Comparison of ENCODE assay signal across 9 cellular contexts in genomic region chr17:41972571-41973411, GRCh38. TPM values are rescaled to one million over a fixed set of nuclear protein-coding genes. Genes with fewer than 3 reads are reported as not detected.
DNase-seq lines count a peak whose midpoint lies in the region; ATAC-seq, FAIRE-seq and TF ChIP-seq lines count a peak whose summit lies in the region.
"Had no signal": no experiment of that assay in that cellular context is flagged by ENCODE, and none has a peak within 500 bp of the region (broad histone marks: within the 10 kb centered on the region; RNA-seq: fewer than 3 reads in every experiment).

No MANE protein-coding gene starts in this region.

- intact Hi-C loops in GM12878 (cut with micrococcal nuclease; ENCODE audit: unreplicated experiment): no loop called here

- H3K9me3 Mint-ChIP-seq in memory B cell: no peaks in the 10 kb centered on the region

- POLR2A ChIA-PET in GM12878 (lab: Charles Lee): interaction anchor here (0.6 to 1.7 kb wide), 2 partner anchors 45 to 301 kb away, joined by 4 to 9 read pairs; partner anchors contain the start of gene DNAJC7

- H3K4me1 Mint-ChIP-seq in memory B cell: peaks cover 38% of the 10 kb centered on the region

- H4K20me1 ChIP-seq in BLaER1 treated with 17β-estradiol and CSF1 and Interleukin-3, amounts not matched to agents 10 nM and 100 nM: peaks cover 79 to 100% (median 98%) of the 10 kb centered on the region in 11 experiments
- H4K20me1 ChIP-seq in GM12878 (ENCODE audit: control insufficient read depth, insufficient read depth): no peaks in the 10 kb centered on the region

- CTCF ChIA-PET in GM12878 (lab: Yijun Ruan, JAX): interaction anchor here (1.4 to 3.2 kb wide), 5 partner anchors 10 to 92 kb away, joined by 4 to 13 read pairs (median 8); partner anchors contain the start of genes DNAJC7 and NKIRAS2

- ATAC-seq in HG03196 (IDR thresholded peaks at IDR 0.05; ENCODE audit: unreplicated experiment) (peak; percentile 42), GM12878 (peak; percentile 86), memory B cell (ENCODE audit: low read depth) (peak; percentile 95), HG03442 (IDR thresholded peaks at IDR 0.05; ENCODE audit: unreplicated experiment) (no peak), HG03039 (IDR thresholded peaks at IDR 0.05; ENCODE audit: unreplicated experiment) (no peak)

- BruUV-seq in GM12878 (replicated peaks; lab: Mats Ljungman, UMichigan): no TSS peak

- no peaks in the 10 kb centered on the region for H3K9me3 ChIP-seq in BLaER1 treated with 17β-estradiol and CSF1 and Interleukin-3, amounts not matched to agents 10 nM and 100 nM (replicated peaks in 1 of 11)
- no peaks in the 10 kb centered on the region for H3K9me3 ChIP-seq in GM12878 (replicated peaks; ENCODE audit: control insufficient read depth, insufficient read depth, low read length)

- H3K79me2 ChIP-seq in GM12878 (ENCODE audit: control insufficient read depth, insufficient read depth, low read length): peaks cover 12% of the 10 kb centered on the region

- H3K27ac ChIP-seq in BLaER1 treated with 17β-estradiol and CSF1 and Interleukin-3, amounts not matched to agents 10 nM and 100 nM: peak overlapping the region in 9 of 11 experiments; percentile 24 to 62 (median 40); a peak in 16 of 22 replicates
- H3K27ac ChIP-seq in GM12878 (ENCODE audit: control insufficient read depth, insufficient read depth): no peak overlapping the region
- H3K27ac ChIP-seq: KMS-11 had no signal

- H3K4me2 ChIP-seq in BLaER1 treated with 17β-estradiol and CSF1 and Interleukin-3, amounts not matched to agents 10 nM and 100 nM: peak overlapping the region; percentile 60 to 85 (median 74)
- H3K4me2 ChIP-seq in GM12878 (ENCODE audit: control insufficient read depth, insufficient read depth): peak overlapping the region; percentile 53
- H3K4me2 ChIP-seq: KMS-11 had no signal

- peaks cover 61 to 96% (median 87%) of the 10 kb centered on the region in 10 experiments for H3K4me1 ChIP-seq in BLaER1 treated with 17β-estradiol and CSF1 and Interleukin-3, amounts not matched to agents 10 nM and 100 nM
- peaks cover 24% of the 10 kb centered on the region for H3K4me1 ChIP-seq in GM12878 (ENCODE audit: control insufficient read depth, insufficient read depth, low read length)

- SMC1A ChIA-PET in GM12878 (lab: Charles Lee; ENCODE audit: uncharacterized antibody, unreplicated experiment): interaction anchor here (0.6 to 0.9 kb wide), 2 partner anchors 9 to 45 kb away, joined by 4 to 5 read pairs; partner anchors contain the start of gene DNAJC7

- H3K27ac Mint-ChIP-seq in memory B cell: peak overlapping the region; percentile 95

- H3K27me3 Mint-ChIP-seq in memory B cell: no peaks in the 10 kb centered on the region

- peak overlapping the region; percentile 35 to 62 (median 49); a peak in 21 of 22 replicates for H3K9ac ChIP-seq in BLaER1 treated with 17β-estradiol and CSF1 and Interleukin-3, amounts not matched to agents 10 nM and 100 nM
- no peak overlapping the region for H3K9ac ChIP-seq in GM12878 (ENCODE audit: control insufficient read depth, insufficient read depth, low read length)
- H3K9ac ChIP-seq: KMS-11 had no signal

- DNase-seq in GM12878 (ENCODE audit: low read depth, low spot score) (no peak), memory B cell (ENCODE audit: low spot score in 2 of 2) (peak; percentile 43 to 46), COLO829 (ENCODE audit: low spot score) (no peak)
- no peak for DNase-seq in activated CD8-positive, alpha-beta memory T cell treated with anti-CD3 and anti-CD28 coated beads for 24 hours

- no peak for TF ChIP-seq CTCF in GM12878 (IDR thresholded peaks at IDR 0.05 in 2 of 3, conservative IDR thresholded peaks at IDR 0.05 in 1 of 3; ENCODE audit: control insufficient read depth in 2 of 3, extremely low read depth in 1 of 3, insufficient read depth in 1 of 3, low read depth in 3 of 3, low read length in 3 of 3)

- peak overlapping the region; percentile 57 for H3K4me3 Mint-ChIP-seq in memory B cell

- H3K36me3 ChIP-seq in BLaER1 treated with 17β-estradiol and CSF1 and Interleukin-3, amounts not matched to agents 10 nM and 100 nM: peaks cover 93 to 100% (median 98%) of the 10 kb centered on the region in 11 experiments
- peaks cover 32 to 34% of the 10 kb centered on the region in 2 experiments for H3K36me3 ChIP-seq in GM12878 (ENCODE audit: control insufficient read depth in 2 of 2, insufficient read depth in 2 of 2, low read length in 1 of 2)

- no peak for TF ChIP-seq RAD21 in GM12878 (IDR thresholded peaks at IDR 0.05; ENCODE audit: insufficient read depth, low read depth, low read length)

- 11% methylated on average over 22 of the region's 22 CpGs for WGBS in GM12878 (ENCODE audit: insufficient coverage, insufficient replicate concordance, low lambda C conversion rate, missing lambda C conversion rate)

- peak; percentile 49; the same call in 1 of the 2 replicates for TF ChIP-seq POLR2A in GM12878 (IDR thresholded peaks at IDR 0.05; ENCODE audit: low read depth, low read length)

- H2AFZ ChIP-seq in GM12878 (ENCODE audit: control insufficient read depth, low read depth, low read length): no peak overlapping the region

- RAD21 ChIA-PET in GM12878 (lab: Charles Lee; ENCODE audit: unreplicated experiment): interaction anchor here (0.8 to 1.3 kb wide), 4 partner anchors 9 to 209 kb away, joined by 3 to 5 read pairs (median 4); partner anchors contain the start of genes DNAJC7 and KCNH4

- peak overlapping the region in 3 of 10 experiments; percentile 0 to 9 (median 6); a peak in 2 of 20 replicates for H3K4me3 ChIP-seq in BLaER1 treated with 17β-estradiol and CSF1 and Interleukin-3, amounts not matched to agents 10 nM and 100 nM
- H3K4me3 ChIP-seq in GM12878: no peak overlapping the region

- no peak for TF ChIP-seq EP300 in GM12878 (IDR thresholded peaks at IDR 0.05; ENCODE audit: borderline replicate concordance in 1 of 2, control insufficient read depth in 1 of 2, low read depth in 2 of 2, low read length in 2 of 2)

- H3K27me3 ChIP-seq in BLaER1 treated with 17β-estradiol and CSF1 and Interleukin-3, amounts not matched to agents 10 nM and 100 nM: no peaks in the 10 kb centered on the region
- no peaks in the 10 kb centered on the region for H3K27me3 ChIP-seq in GM12878 (replicated peaks in 1 of 2; ENCODE audit: control insufficient read depth in 2 of 2, insufficient read depth in 2 of 2, low read length in 1 of 2)

- H3K36me3 Mint-ChIP-seq in memory B cell: peaks cover 15% of the 10 kb centered on the region

- FAIRE-seq in GM12878 (lab: Jason Lieb, UNC): peak; percentile 64

- in situ Hi-C loops in GM12878 (cut with MboI): no loop called here

RNA-seq across cellular contexts. Expression of gene CNP, which starts 6.2 kb away (rescaled TPM):
- 22.0 and 33.7 TPM in 2 replicates for total RNA-seq in GM12878 (2013; cell fraction: nucleolus; rRNA removed)
- total RNA-seq in GM12878 (2014; rRNA removed) (35.6 and 39.5 TPM in 2 replicates), GM12878 (2014; rRNA removed; fragmentation: Illumina TruSeq; extraction: Trizol) (22.5 and 22.9 TPM in 2 replicates), GM12878 (2021) (50.9 and 52.2 TPM in 2 replicates)
- polyA plus RNA-seq in GM12878 (2011; ENCODE audit: low read depth): 11.6 TPM
- polyA plus RNA-seq in GM12878 (2011; rRNA removed) (14.4 and 24.6 TPM in 2 replicates), GM12878 (2014; fragmentation: Illumina TruSeq; extraction: Trizol) (16.9 and 26.3 TPM in 2 replicates), GM12878 (2014; fragmentation: Nextera tagmentation; extraction: Ambion mirVana) (1 to 10 TPM; 1.8 to 4.4 TPM), GM12878 (2014; rRNA removed) (36.5 and 40.4 TPM in 2 replicates), GM12878 (2016; fragmentation: Nextera tagmentation; extraction: Ambion mirVana) (10 to 100 TPM; 59.8 to 60.7 TPM)
- 31.7 and 35.2 TPM in 2 replicates for polyA plus RNA-seq in GM12878 (2011; cell fraction: cytosol; rRNA removed)
- polyA plus RNA-seq in GM12878 (2011; cell fraction: nucleus; rRNA removed): 23.4 and 31.0 TPM in 2 replicates
- polyA plus RNA-seq in GM12878 (2012): 25.0 and 30.4 TPM in 2 replicates
- 64.6 and 68.2 TPM in 2 replicates for polyA minus RNA-seq in GM12878 (2011; rRNA and poly(A)+ RNA removed)
- 27.3 and 32.6 TPM in 2 replicates for polyA minus RNA-seq in GM12878 (2011; cell fraction: cytosol; rRNA and poly(A)+ RNA removed)
- 15.0 and 26.4 TPM in 2 replicates for polyA minus RNA-seq in GM12878 (2011; cell fraction: nucleus; rRNA and poly(A)+ RNA removed)

RNA-seq across cellular contexts. Expression of gene ODAD4, which starts 42.4 kb away (rescaled TPM):
- total RNA-seq in GM12878 (2013; cell fraction: nucleolus; rRNA removed): 0.38 and 1.1 TPM in 2 replicates
- total RNA-seq in GM12878 (2014; rRNA removed): 0.11 and 0.16 TPM in 2 replicates
- total RNA-seq in GM12878 (2014; rRNA removed; fragmentation: Illumina TruSeq; extraction: Trizol): 0.22 and 0.55 TPM in 2 replicates
- total RNA-seq in GM12878 (2021): 0.46 TPM in 1 of 2 replicates, not detected in the other
- polyA plus RNA-seq in GM12878 (2011; ENCODE audit: low read depth): 0.14 TPM
- 0.27 and 0.53 TPM in 2 replicates for polyA plus RNA-seq in GM12878 (2011; rRNA removed)
- polyA plus RNA-seq in GM12878 (2011; cell fraction: cytosol; rRNA removed): 0.09 and 0.20 TPM in 2 replicates
- polyA plus RNA-seq in GM12878 (2011; cell fraction: nucleus; rRNA removed): 0.34 and 0.63 TPM in 2 replicates
- 0.19 and 0.31 TPM in 2 replicates for polyA plus RNA-seq in GM12878 (2012)
- polyA plus RNA-seq in GM12878 (2014; fragmentation: Illumina TruSeq; extraction: Trizol): 0.17 and 0.60 TPM in 2 replicates
- under 1 TPM; 0.10 to 0.44 TPM for polyA plus RNA-seq in GM12878 (2014; fragmentation: Nextera tagmentation; extraction: Ambion mirVana)
- polyA plus RNA-seq in GM12878 (2014; rRNA removed): 0.17 and 0.27 TPM in 2 replicates
- polyA plus RNA-seq in GM12878 (2016; fragmentation: Nextera tagmentation; extraction: Ambion mirVana): under 1 TPM; 0.68 to 0.73 TPM
- 0.44 and 0.52 TPM in 2 replicates for polyA minus RNA-seq in GM12878 (2011; rRNA and poly(A)+ RNA removed)
- polyA minus RNA-seq in GM12878 (2011; cell fraction: cytosol; rRNA and poly(A)+ RNA removed): not detected in 2 replicates
- 0.36 TPM in 1 of 2 replicates, not detected in the other for polyA minus RNA-seq in GM12878 (2011; cell fraction: nucleus; rRNA and poly(A)+ RNA removed)

RNA-seq across cellular contexts. Expression of gene DNAJC7, which starts 44.4 kb away (rescaled TPM):
- 134 and 138 TPM in 2 replicates for total RNA-seq in GM12878 (2013; cell fraction: nucleolus; rRNA removed)
- total RNA-seq in GM12878 (2014; rRNA removed) (70.2 and 70.4 TPM in 2 replicates), GM12878 (2014; rRNA removed; fragmentation: Illumina TruSeq; extraction: Trizol) (156 and 173 TPM in 2 replicates), GM12878 (2021) (104 and 113 TPM in 2 replicates)
- 65.9 TPM for polyA plus RNA-seq in GM12878 (2011; ENCODE audit: low read depth)
- polyA plus RNA-seq in GM12878 (2011; rRNA removed) (60.1 and 72.4 TPM in 2 replicates), GM12878 (2014; fragmentation: Illumina TruSeq; extraction: Trizol) (164 and 196 TPM in 2 replicates), GM12878 (2014; fragmentation: Nextera tagmentation; extraction: Ambion mirVana) (10 to 100 TPM; 61.2 to 70.3 TPM), GM12878 (2014; rRNA removed) (89.6 and 91.8 TPM in 2 replicates), GM12878 (2016; fragmentation: Nextera tagmentation; extraction: Ambion mirVana) (100 to 1,000 TPM in 1 of 2 experiments, 10 to 100 TPM in 1; 97.9 to 103 TPM)
- 33.8 and 35.1 TPM in 2 replicates for polyA plus RNA-seq in GM12878 (2011; cell fraction: cytosol; rRNA removed)
- polyA plus RNA-seq in GM12878 (2011; cell fraction: nucleus; rRNA removed): 35.8 and 40.3 TPM in 2 replicates
- polyA plus RNA-seq in GM12878 (2012): 89.4 and 91.4 TPM in 2 replicates
- polyA minus RNA-seq in GM12878 (2011; rRNA and poly(A)+ RNA removed): 56.9 and 58.7 TPM in 2 replicates
- 30.2 and 35.3 TPM in 2 replicates for polyA minus RNA-seq in GM12878 (2011; cell fraction: cytosol; rRNA and poly(A)+ RNA removed)
- polyA minus RNA-seq in GM12878 (2011; cell fraction: nucleus; rRNA and poly(A)+ RNA removed): 43.6 and 51.0 TPM in 2 replicates

RNA-seq across cellular contexts. Expression of gene NKIRAS2, which starts 47.1 kb away (rescaled TPM):
- 17.6 and 18.5 TPM in 2 replicates for total RNA-seq in GM12878 (2013; cell fraction: nucleolus; rRNA removed)
- 36.8 and 39.3 TPM in 2 replicates for total RNA-seq in GM12878 (2014; rRNA removed)
- 16.3 and 16.9 TPM in 2 replicates for total RNA-seq in GM12878 (2014; rRNA removed; fragmentation: Illumina TruSeq; extraction: Trizol)
- 22.9 and 25.8 TPM in 2 replicates for total RNA-seq in GM12878 (2021)
- polyA plus RNA-seq in GM12878 (2011; ENCODE audit: low read depth): 11.6 TPM
- polyA plus RNA-seq in GM12878 (2011; rRNA removed): 11.9 and 20.3 TPM in 2 replicates
- 26.7 and 29.6 TPM in 2 replicates for polyA plus RNA-seq in GM12878 (2011; cell fraction: cytosol; rRNA removed)
- 15.3 and 19.6 TPM in 2 replicates for polyA plus RNA-seq in GM12878 (2011; cell fraction: nucleus; rRNA removed)
- 20.9 and 21.7 TPM in 2 replicates for polyA plus RNA-seq in GM12878 (2012)
- polyA plus RNA-seq in GM12878 (2014; fragmentation: Illumina TruSeq; extraction: Trizol): 24.4 and 33.6 TPM in 2 replicates
- 1 to 10 TPM; 6.4 to 6.9 TPM for polyA plus RNA-seq in GM12878 (2014; fragmentation: Nextera tagmentation; extraction: Ambion mirVana)
- 39.4 and 49.7 TPM in 2 replicates for polyA plus RNA-seq in GM12878 (2014; rRNA removed)
- polyA plus RNA-seq in GM12878 (2016; fragmentation: Nextera tagmentation; extraction: Ambion mirVana): 10 to 100 TPM; 28.6 to 32.2 TPM
- 15.9 and 21.3 TPM in 2 replicates for polyA minus RNA-seq in GM12878 (2011; rRNA and poly(A)+ RNA removed)
- polyA minus RNA-seq in GM12878 (2011; cell fraction: cytosol; rRNA and poly(A)+ RNA removed): 6.4 and 7.1 TPM in 2 replicates
- polyA minus RNA-seq in GM12878 (2011; cell fraction: nucleus; rRNA and poly(A)+ RNA removed): 7.6 and 15.4 TPM in 2 replicates

RNA-seq across cellular contexts. Expression of gene ACLY, which starts 54.0 kb away (rescaled TPM):
- total RNA-seq in GM12878 (2013; cell fraction: nucleolus; rRNA removed): 60.0 and 63.4 TPM in 2 replicates
- total RNA-seq in GM12878 (2014; rRNA removed) (104 and 111 TPM in 2 replicates), GM12878 (2014; rRNA removed; fragmentation: Illumina TruSeq; extraction: Trizol) (112 and 113 TPM in 2 replicates), GM12878 (2021) (224 and 228 TPM in 2 replicates)
- polyA plus RNA-seq in GM12878 (2011; ENCODE audit: low read depth): 37.0 TPM
- polyA plus RNA-seq in GM12878 (2011; rRNA removed) (96.6 and 140 TPM in 2 replicates), GM12878 (2014; fragmentation: Illumina TruSeq; extraction: Trizol) (113 and 136 TPM in 2 replicates), GM12878 (2014; fragmentation: Nextera tagmentation; extraction: Ambion mirVana) (10 to 100 TPM; 32.6 to 39.6 TPM), GM12878 (2014; rRNA removed) (128 and 129 TPM in 2 replicates), GM12878 (2016; fragmentation: Nextera tagmentation; extraction: Ambion mirVana) (100 to 1,000 TPM; 112 to 116 TPM)
- 132 and 154 TPM in 2 replicates for polyA plus RNA-seq in GM12878 (2011; cell fraction: cytosol; rRNA removed)
- polyA plus RNA-seq in GM12878 (2011; cell fraction: nucleus; rRNA removed): 125 and 158 TPM in 2 replicates
- polyA plus RNA-seq in GM12878 (2012): 63.8 and 69.0 TPM in 2 replicates
- polyA minus RNA-seq in GM12878 (2011; rRNA and poly(A)+ RNA removed): 238 and 284 TPM in 2 replicates
- polyA minus RNA-seq in GM12878 (2011; cell fraction: cytosol; rRNA and poly(A)+ RNA removed): 92.9 and 117 TPM in 2 replicates
- polyA minus RNA-seq in GM12878 (2011; cell fraction: nucleus; rRNA and poly(A)+ RNA removed): 40.1 and 74.8 TPM in 2 replicates

Comparison
In these comparisons a context has a peak if more than half of its experiments do, and no peak if none do; other contexts are left out.
1. ATAC-seq: peak in HG03196 (single experiment), GM12878 (single experiment) and memory B cell (single experiment); none in HG03442 (single experiment) and HG03039 (single experiment).
2. DNase-seq: peak in memory B cell (2 of 2); none in GM12878 (single experiment), activated CD8-positive, alpha-beta memory T cell treated with anti-CD3 and anti-CD28 coated beads for 24 hours (single experiment) and COLO829 (single experiment).